Comparison of ENCODE assay signal across 18 cellular contexts in genomic region chr17:17359271-17359670, GRCh38. TPM values are rescaled to one million over a fixed set of nuclear protein-coding genes. Genes with fewer than 3 reads are reported as not detected.
DNase-seq lines count a peak whose midpoint lies in the region; ATAC-seq and TF ChIP-seq lines count a peak whose summit lies in the region.
"Had no signal": no experiment of that assay in that cellular context is flagged by ENCODE, and none has a peak within 500 bp of the region (broad histone marks: within the 10 kb centered on the region; RNA-seq: fewer than 3 reads in every experiment).

No MANE protein-coding gene starts in this region.

- H3K9me3 ChIP-seq in spleen = peaks cover 0 to 19% (median 0%) of the 10 kb centered on the region in 8 donors
- H3K9me3 ChIP-seq in CD4-positive, alpha-beta memory T cell (ENCODE audit: control insufficient read depth in 1 of 2, low read length in 2 of 2) = no peaks in the 10 kb centered on the region

- H3K27ac Mint-ChIP-seq in natural killer cell treated with Interleukin-12 subunit alpha and Interleukin-12 subunit beta and Interleukin-15 and Interleukin-18, amount 100 ng/mL, for 72 hours = no peak overlapping the region
- no peak overlapping the region for H3K27ac Mint-ChIP-seq in natural killer cell
- H3K27ac Mint-ChIP-seq in CD4-positive, alpha-beta memory T cell = no peak overlapping the region
- H3K27ac Mint-ChIP-seq: CD4-positive, alpha-beta T cell had no signal

- no peaks in the 10 kb centered on the region for H3K9me3 Mint-ChIP-seq in natural killer cell treated with Interleukin-12 subunit alpha and Interleukin-12 subunit beta and Interleukin-15 and Interleukin-18, amount 100 ng/mL, for 72 hours
- peaks cover 0 to 5% of the 10 kb centered on the region in 2 donors for H3K9me3 Mint-ChIP-seq in natural killer cell
- peaks cover 0 to 3% (median 0%) of the 10 kb centered on the region in 8 donors for H3K9me3 Mint-ChIP-seq in CD4-positive, alpha-beta memory T cell

- H3K27me3 ChIP-seq in spleen (replicated peaks in 1 of 7) = no peaks in the 10 kb centered on the region
- no peaks in the 10 kb centered on the region for H3K27me3 ChIP-seq in CD4-positive, alpha-beta memory T cell (ENCODE audit: insufficient read depth, low read length)

- intact Hi-C loops in natural killer cell (cut with micrococcal nuclease) = loop anchor here (5.0 kb wide), 1 partner anchor 208 kb away; no protein-coding TSS in a partner anchor
- intact Hi-C loops in spleen (cut with DNase I; ENCODE audit: low total_unique reads) = loop anchor here (5.0 kb wide), 2 partner anchors 78 to 208 kb away; no protein-coding TSS in a partner anchor
- intact Hi-C loops in CD4-positive, alpha-beta memory T cell (cut with micrococcal nuclease) = no loop called here

- 80 to 90% (median 85%) methylated on average over 2 of the region's 2 CpGs for WGBS in spleen, 5 donors

- ATAC-seq in natural killer cell treated with Interleukin-12 subunit alpha and Interleukin-12 subunit beta and Interleukin-15 and Interleukin-18, amount 100 ng/mL, for 72 hours = no peak
- no peak for ATAC-seq in natural killer cell
- ATAC-seq: A549, HCT116 had no signal

- H3K27ac ChIP-seq in spleen = peak overlapping the region in 3 of 8 donors; percentile 45 to 62 (median 47)
- H3K27ac ChIP-seq in CD4-positive, alpha-beta memory T cell (ENCODE audit: low read depth, low read length) = no peak overlapping the region
- H3K27ac ChIP-seq: 22Rv1, A549, C4-2B had no signal

- DNase-seq in activated effector memory CD4-positive, alpha-beta T cell treated with anti-CD3 and anti-CD28 coated beads, Interleukin-2, amount 50 U/mL, for 16 hours = peak; percentile 16
- DNase-seq in activated effector memory CD4-positive, alpha-beta T cell treated with Interleukin-2 at 50 U/mL for 16 hours = no peak
- DNase-seq in natural killer cell treated with Interleukin-12 subunit alpha and Interleukin-12 subunit beta and Interleukin-15 and Interleukin-18, amount 100 ng/mL, for 72 hours (ENCODE audit: low spot score) = peak; percentile 12
- DNase-seq in natural killer cell (no peak), spleen (peak; percentile 15), SW480 (ENCODE audit: low spot score) (no peak)
- DNase-seq in CD4-positive, alpha-beta memory T cell = no peak
- DNase-seq: AML-193; CD4-positive, alpha-beta T cell; DMS153; DMS79; GDM1; GOT3; H7 had no signal

- H3K4me3 Mint-ChIP-seq in natural killer cell treated with Interleukin-12 subunit alpha and Interleukin-12 subunit beta and Interleukin-15 and Interleukin-18, amount 100 ng/mL, for 72 hours = no peak overlapping the region
- H3K4me3 Mint-ChIP-seq in natural killer cell = no peak overlapping the region
- H3K4me3 Mint-ChIP-seq in CD4-positive, alpha-beta memory T cell = no peak overlapping the region
- H3K4me3 Mint-ChIP-seq: CD4-positive, alpha-beta T cell had no signal

- peaks cover 13 to 25% of the 10 kb centered on the region in 2 donors for H3K27me3 Mint-ChIP-seq in natural killer cell treated with Interleukin-12 subunit alpha and Interleukin-12 subunit beta and Interleukin-15 and Interleukin-18, amount 100 ng/mL, for 72 hours
- peaks cover 0 to 2% of the 10 kb centered on the region in 2 donors for H3K27me3 Mint-ChIP-seq in natural killer cell (ENCODE audit: low read depth in 2 of 2)
- H3K27me3 Mint-ChIP-seq in CD4-positive, alpha-beta memory T cell = peaks cover 4 to 7% of the 10 kb centered on the region in 2 donors

- TF ChIP-seq CTCF in natural killer cell (IDR thresholded peaks at IDR 0.05) (no peak), spleen (IDR thresholded peaks at IDR 0.05 in 8 of 11, conservative IDR thresholded peaks at IDR 0.05 in 3 of 11) (no peak)

- no peaks in the 10 kb centered on the region for H3K36me3 ChIP-seq in spleen
- H3K36me3 ChIP-seq in CD4-positive, alpha-beta memory T cell (ENCODE audit: insufficient read depth, low read length) = no peaks in the 10 kb centered on the region

- H3K4me3 ChIP-seq in spleen = no peak overlapping the region
- H3K4me3 ChIP-seq in CD4-positive, alpha-beta memory T cell (ENCODE audit: low read length in 2 of 2) = no peak overlapping the region
- H3K4me3 ChIP-seq: A549 had no signal

- no peaks in the 10 kb centered on the region for H3K36me3 Mint-ChIP-seq in natural killer cell treated with Interleukin-12 subunit alpha and Interleukin-12 subunit beta and Interleukin-15 and Interleukin-18, amount 100 ng/mL, for 72 hours
- no peaks in the 10 kb centered on the region for H3K36me3 Mint-ChIP-seq in natural killer cell
- H3K36me3 Mint-ChIP-seq in CD4-positive, alpha-beta memory T cell = no peaks in the 10 kb centered on the region

- POLR2A ChIA-PET in CD4-positive, alpha-beta memory T cell (lab: Charles Lee; ENCODE audit: partially characterized antibody) = no interaction called here

- H3K4me1 ChIP-seq in spleen = peaks cover 0 to 31% (median 15%) of the 10 kb centered on the region in 6 donors
- no peaks in the 10 kb centered on the region for H3K4me1 ChIP-seq in CD4-positive, alpha-beta memory T cell (ENCODE audit: insufficient read depth, low read length)
- H3K4me1 ChIP-seq: A549 had no signal

- CTCF ChIA-PET in CD4-positive, alpha-beta memory T cell (lab: Charles Lee; ENCODE audit: partially characterized antibody) = interaction anchor here (1.0 to 1.9 kb wide), 5 partner anchors 78 to 209 kb away, joined by 3 to 5 read pairs (median 4); no protein-coding TSS in a partner anchor

- H3K4me1 Mint-ChIP-seq in natural killer cell treated with Interleukin-12 subunit alpha and Interleukin-12 subunit beta and Interleukin-15 and Interleukin-18, amount 100 ng/mL, for 72 hours (ENCODE audit: low read depth in 2 of 2) = peaks cover 10 to 14% of the 10 kb centered on the region in 2 donors
- H3K4me1 Mint-ChIP-seq in natural killer cell = peaks cover 12 to 15% of the 10 kb centered on the region in 2 donors
- H3K4me1 Mint-ChIP-seq in CD4-positive, alpha-beta memory T cell = peaks cover 0 to 7% (median 2%) of the 10 kb centered on the region in 4 donors

- TF ChIP-seq POLR2A in spleen (IDR thresholded peaks at IDR 0.05) = no peak

RNA-seq across cellular contexts. Expression of gene NT5M, which starts 56.1 kb away (rescaled TPM):
- 1 to 10 TPM; 2.0 to 4.5 TPM for total RNA-seq in natural killer cell treated with Interleukin-12 subunit alpha and Interleukin-12 subunit beta and Interleukin-15 and Interleukin-18, amount 100 ng/mL, for 72 hours
- 1 to 10 TPM; 3.5 to 4.4 (median 4.1) TPM for total RNA-seq in natural killer cell
- total RNA-seq in spleen = 1 to 10 TPM; 1.9 to 3.6 (median 2.8) TPM
- 1 to 10 TPM; 1.2 to 2.6 (median 2.1) TPM for polyA plus RNA-seq in spleen
- total RNA-seq in CD4-positive, alpha-beta memory T cell = 1 to 10 TPM; 1.4 to 2.7 TPM
- 1 to 10 TPM in 1 of 2 donors, under 1 TPM in 1; 0.37 to 2.9 TPM for polyA plus RNA-seq in CD4-positive, alpha-beta memory T cell

Comparison
In these comparisons a context has a peak if more than half of its experiments do, and no peak if none do; other contexts are left out.
1. DNase-seq: peak in activated effector memory CD4-positive, alpha-beta T cell treated with anti-CD3 and anti-CD28 coated beads, Interleukin-2, amount 50 U/mL, for 16 hours (single experiment), natural killer cell treated with Interleukin-12 subunit alpha and Interleukin-12 subunit beta and Interleukin-15 and Interleukin-18, amount 100 ng/mL, for 72 hours (single experiment) and spleen (single experiment); none in activated effector memory CD4-positive, alpha-beta T cell treated with Interleukin-2 at 50 U/mL for 16 hours (single experiment), natural killer cell (single experiment), CD4-positive, alpha-beta memory T cell (0 of 5) and SW480 (single experiment).